Comparison of ENCODE assay signal across 17 cellular contexts in the genomic region with DNA sequence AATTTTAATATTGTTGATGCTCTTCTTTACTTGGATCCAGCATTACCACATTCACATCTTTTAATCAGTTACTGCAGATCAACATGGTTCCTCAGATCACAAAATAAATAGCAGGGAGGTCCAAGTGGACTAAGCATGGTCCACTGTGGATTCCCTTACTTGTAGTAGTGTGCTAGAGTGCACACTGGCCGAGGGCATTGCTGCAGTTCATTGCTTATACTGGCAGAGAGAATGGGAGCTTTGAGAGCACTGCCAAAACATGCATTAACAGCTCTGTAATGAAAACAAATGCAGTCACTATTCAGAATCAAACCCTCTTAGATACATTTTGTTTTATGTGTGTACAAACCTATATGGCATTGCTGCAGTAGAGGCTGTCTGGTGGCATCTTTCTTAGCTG.
DNase-seq lines count a peak whose midpoint lies in the region; ATAC-seq and TF ChIP-seq lines count a peak whose summit lies in the region.
"Had no signal": no experiment of that assay in that cellular context is flagged by ENCODE, and none has a peak within 500 bp of the region (broad histone marks: within the 10 kb centered on the region; RNA-seq: fewer than 3 reads in every experiment).

No MANE protein-coding gene starts in this region.

- H3K9me3 ChIP-seq in heart right ventricle = no peaks in the 10 kb centered on the region
- H3K9me3 ChIP-seq in adipocyte (ENCODE audit: control insufficient read depth, low read length) = no peaks in the 10 kb centered on the region
- H3K9me3 ChIP-seq: A549, HAP-1 had no signal

- H3K36me3 ChIP-seq in heart right ventricle = no peaks in the 10 kb centered on the region
- H3K36me3 ChIP-seq in adipocyte (ENCODE audit: control insufficient read depth, insufficient read depth, low read length, severe bottlenecking) = no peaks in the 10 kb centered on the region
- H3K36me3 ChIP-seq: HAP-1 had no signal

- no peak for TF ChIP-seq CTCF in heart right ventricle (IDR thresholded peaks at IDR 0.05)

- H3K27me3 ChIP-seq in heart right ventricle (no peaks in the 10 kb centered on the region), adipocyte (replicated peaks; ENCODE audit: control insufficient read depth, insufficient read depth, low read length) (no peaks in the 10 kb centered on the region)

- ATAC-seq in left cardiac atrium = no peak
- ATAC-seq in heart right ventricle = no peak
- no peak for ATAC-seq in GM18511 (IDR thresholded peaks at IDR 0.05; ENCODE audit: unreplicated experiment)
- ATAC-seq: A549 had no signal

- no peak overlapping the region for H3K27ac ChIP-seq in heart right ventricle
- H3K27ac ChIP-seq: 22Rv1, A549, HL-60 had no signal

- H3K4me3 ChIP-seq in heart right ventricle (no peak overlapping the region), adipocyte (ENCODE audit: low read length) (no peak overlapping the region)
- H3K4me3 ChIP-seq: A549, HAP-1 had no signal

- no peak overlapping the region for H3K9ac ChIP-seq in adipocyte (ENCODE audit: low read length)

- intact Hi-C loops in left cardiac atrium (cut with DNase I) = no loop called here
- intact Hi-C loops in heart right ventricle (cut with DNase I) = no loop called here

- 34 to 55% methylated on average over 1 of the region's 1 CpG for WGBS in heart right ventricle, 2 donors

- DNase-seq in left cardiac atrium = peak; percentile 17
- DNase-seq in heart right ventricle = no peak
- peak; percentile 18 for DNase-seq in adipocyte (ENCODE audit: low read depth)
- DNase-seq in fibroblast of peridontal ligament (ENCODE audit: extremely low read depth) = peak; percentile 10
- peak; percentile 30 for DNase-seq in stromal cell of bone marrow (ENCODE audit: low read depth)
- DNase-seq in SHP77 (lab: John Stamatoyannopoulos, UW) = no peak
- DNase-seq in SKM-1 treated with dmso at 0.1 percent for 144 hours (lab: John Stamatoyannopoulos, UW; ENCODE audit: unreplicated experiment) = no peak
- DNase-seq: AML-193; CD4-positive, alpha-beta memory T cell; DMS153; DMS79; GDM1 had no signal

- peaks cover 0 to 19% (median 0%) of the 10 kb centered on the region in 9 donors for H3K4me1 ChIP-seq in heart right ventricle
- H3K4me1 ChIP-seq in adipocyte (ENCODE audit: control insufficient read depth, insufficient read depth, low read length) = peaks cover 14% of the 10 kb centered on the region
- H3K4me1 ChIP-seq: A549, HAP-1 had no signal

Comparison
In these comparisons a context has a peak if more than half of its experiments do, and no peak if none do; other contexts are left out.
1. DNase-seq: peak in left cardiac atrium (single experiment), adipocyte (single experiment), fibroblast of peridontal ligament (single experiment) and stromal cell of bone marrow (single experiment); none in heart right ventricle (0 of 2), SHP77 (0 of 2) and SKM-1 treated with dmso at 0.1 percent for 144 hours (single experiment).